Comparison of ENCODE assay signal across 2 cellular contexts in the genomic region with DNA sequence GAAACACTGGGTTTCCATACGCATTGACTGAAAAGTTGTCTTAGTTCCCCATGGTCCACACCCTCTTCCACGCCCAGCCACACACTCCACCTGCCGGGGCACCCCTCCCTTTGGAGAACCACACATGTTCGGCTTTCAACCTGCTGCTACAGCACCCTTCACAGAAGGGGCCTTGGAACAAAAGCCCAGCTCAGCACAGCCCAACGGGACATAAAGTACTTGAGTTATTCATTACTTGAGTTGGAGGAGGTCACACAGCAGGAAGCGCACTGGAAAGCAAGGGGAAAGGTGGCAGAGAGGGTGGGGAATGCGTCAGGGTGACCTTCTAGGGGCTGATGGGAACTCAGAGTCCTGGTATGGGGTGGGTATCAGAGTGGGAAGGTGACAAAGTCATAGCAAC.
TF ChIP-seq lines count a peak whose summit lies in the region.

No MANE protein-coding gene starts in this region.

TF ChIP-seq in SK-N-SH, 30 proteins besides CTCF, POLR2A, EP300 and RAD21 (continued from another document):
- TF ChIP-seq, protein P1, sequence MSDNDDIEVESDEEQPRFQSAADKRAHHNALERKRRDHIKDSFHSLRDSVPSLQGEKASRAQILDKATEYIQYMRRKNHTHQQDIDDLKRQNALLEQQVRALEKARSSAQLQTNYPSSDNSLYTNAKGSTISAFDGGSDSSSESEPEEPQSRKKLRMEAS (IDR thresholded peaks at IDR 0.05; ENCODE audit: low read depth): no peak
- no peak for TF ChIP-seq FOXM1 (IDR thresholded peaks at IDR 0.05; ENCODE audit: low read depth)
- no peak for TF ChIP-seq SMC3 (IDR thresholded peaks at IDR 0.05; ENCODE audit: low read depth, low read length)
- TF ChIP-seq JUND (IDR thresholded peaks at IDR 0.05): no peak
- TF ChIP-seq NRF1 (IDR thresholded peaks at IDR 0.05; ENCODE audit: low read depth, low read length): no peak
- TF ChIP-seq RFX5 (IDR thresholded peaks at IDR 0.05; ENCODE audit: low read length): no peak

TF ChIP-seq in SK-N-SH treated with all-trans-retinoic acid at 6 μM for 48 hours, 23 proteins besides CTCF, POLR2A, EP300 and RAD21 (continued from another document):
- TF ChIP-seq, protein P2, sequence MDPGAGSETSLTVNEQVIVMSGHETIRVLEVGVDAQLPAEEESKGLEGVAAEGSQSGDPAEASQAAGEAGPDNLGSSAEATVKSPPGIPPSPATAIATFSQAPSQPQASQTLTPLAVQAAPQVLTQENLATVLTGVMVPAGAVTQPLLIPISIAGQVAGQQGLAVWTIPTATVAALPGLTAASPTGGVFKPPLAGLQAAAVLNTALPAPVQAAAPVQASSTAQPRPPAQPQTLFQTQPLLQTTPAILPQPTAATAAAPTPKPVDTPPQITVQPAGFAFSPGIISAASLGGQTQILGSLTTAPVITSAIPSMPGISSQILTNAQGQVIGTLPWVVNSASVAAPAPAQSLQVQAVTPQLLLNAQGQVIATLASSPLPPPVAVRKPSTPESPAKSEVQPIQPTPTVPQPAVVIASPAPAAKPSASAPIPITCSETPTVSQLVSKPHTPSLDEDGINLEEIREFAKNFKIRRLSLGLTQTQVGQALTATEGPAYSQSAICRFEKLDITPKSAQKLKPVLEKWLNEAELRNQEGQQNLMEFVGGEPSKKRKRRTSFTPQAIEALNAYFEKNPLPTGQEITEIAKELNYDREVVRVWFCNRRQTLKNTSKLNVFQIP (CRISPR knock-in tag; IDR thresholded peaks at IDR 0.05; ENCODE audit: borderline replicate concordance, low read depth): no peak
- TF ChIP-seq BACH2 (CRISPR knock-in tag; IDR thresholded peaks at IDR 0.05; ENCODE audit: borderline replicate concordance) (no peak), RARB (CRISPR knock-in tag; IDR thresholded peaks at IDR 0.05) (no peak), TOX (CRISPR knock-in tag; IDR thresholded peaks at IDR 0.05; ENCODE audit: borderline replicate concordance) (no peak), ISL1 (CRISPR knock-in tag; IDR thresholded peaks at IDR 0.05) (no peak), ZC3H10 (CRISPR knock-in tag; IDR thresholded peaks at IDR 0.05) (no peak), ZFP3 (CRISPR knock-in tag; IDR thresholded peaks at IDR 0.05) (no peak), ZFP30 (CRISPR knock-in tag; IDR thresholded peaks at IDR 0.05) (no peak), ZNF70 (CRISPR knock-in tag; IDR thresholded peaks at IDR 0.05) (no peak)
- TF ChIP-seq, protein P3, sequence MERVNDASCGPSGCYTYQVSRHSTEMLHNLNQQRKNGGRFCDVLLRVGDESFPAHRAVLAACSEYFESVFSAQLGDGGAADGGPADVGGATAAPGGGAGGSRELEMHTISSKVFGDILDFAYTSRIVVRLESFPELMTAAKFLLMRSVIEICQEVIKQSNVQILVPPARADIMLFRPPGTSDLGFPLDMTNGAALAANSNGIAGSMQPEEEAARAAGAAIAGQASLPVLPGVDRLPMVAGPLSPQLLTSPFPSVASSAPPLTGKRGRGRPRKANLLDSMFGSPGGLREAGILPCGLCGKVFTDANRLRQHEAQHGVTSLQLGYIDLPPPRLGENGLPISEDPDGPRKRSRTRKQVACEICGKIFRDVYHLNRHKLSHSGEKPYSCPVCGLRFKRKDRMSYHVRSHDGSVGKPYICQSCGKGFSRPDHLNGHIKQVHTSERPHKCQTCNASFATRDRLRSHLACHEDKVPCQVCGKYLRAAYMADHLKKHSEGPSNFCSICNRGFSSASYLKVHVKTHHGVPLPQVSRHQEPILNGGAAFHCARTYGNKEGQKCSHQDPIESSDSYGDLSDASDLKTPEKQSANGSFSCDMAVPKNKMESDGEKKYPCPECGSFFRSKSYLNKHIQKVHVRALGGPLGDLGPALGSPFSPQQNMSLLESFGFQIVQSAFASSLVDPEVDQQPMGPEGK (CRISPR knock-in tag; IDR thresholded peaks at IDR 0.05; ENCODE audit: borderline replicate concordance): no peak
